ENCODE assay signal across 21 cellular contexts in genomic region chr1:155813672-155814071, GRCh38.
"Had no signal": no experiment of that assay in that cellular context is flagged by ENCODE, and none has a peak within 500 bp of the region (broad histone marks: within the 10 kb centered on the region; RNA-seq: fewer than 3 reads in every experiment).

No MANE protein-coding gene starts in this region.

- H3K36me3 ChIP-seq: colonic mucosa had no signal

- H3K4me1 Mint-ChIP-seq: brain had no signal

- H3K9me3 ChIP-seq: colonic mucosa, SK-N-SH, suprapubic skin had no signal

- H3K9me3 Mint-ChIP-seq: activated naive CD4-positive, alpha-beta T cell treated with anti-CD3 and anti-CD28 coated beads, Interleukin-2, amount 10 ng/mL, durations not matched to agents 7 days and 5 days; brain; T-cell; type B pancreatic cell had no signal

- ATAC-seq: activated CD4-positive, CD25-positive, alpha-beta regulatory T cell treated with anti-CD3 and anti-CD28 coated beads, Interleukin-2, amount 50 U/mL, for 24 hours; esophagus mucosa; left colon; right cardiac atrium; T-cell had no signal

- H3K27ac ChIP-seq: colonic mucosa, skin epidermis, suprapubic skin had no signal

- H3K27ac Mint-ChIP-seq: type B pancreatic cell had no signal

- H3K4me3 ChIP-seq: colonic mucosa, lung, skin epidermis, suprapubic skin had no signal

- DNase-seq: activated CD4-positive, alpha-beta T cell treated with anti-CD3 and anti-CD28 coated beads, Interleukin-2, amount 50 U/mL, for 4 hours; activated CD8-positive, alpha-beta memory T cell treated with anti-CD3 and anti-CD28 coated beads, Interleukin-2, amount 50 U/mL, for 48 hours; activated naive CD4-positive, alpha-beta T cell treated with anti-CD3 and anti-CD28 coated beads, Interleukin-2, amount 10 ng/mL, durations not matched to agents 7 days and 5 days; central memory CD4-positive, alpha-beta T cell; colonic mucosa; left colon; posterior cingulate gyrus; right cardiac atrium; SK-N-SH; stimulated activated CD4-positive, alpha-beta T cell treated with anti-CD3 and anti-CD28 coated beads, Interleukin-15, amount 100 ng/mL, for 24 hours; stimulated activated CD4-positive, alpha-beta T cell treated with anti-CD3 and anti-CD28 coated beads, Interleukin-4, amount 100 ng/mL, for 1 hour; stimulated activated naive CD4-positive, alpha-beta T cell treated with Interleukin-2 at 50 U/mL for 16 hours; T-cell; T1000 had no signal

- H3K4me3 Mint-ChIP-seq: activated naive CD4-positive, alpha-beta T cell treated with anti-CD3 and anti-CD28 coated beads, Interleukin-2, amount 10 ng/mL, durations not matched to agents 7 days and 5 days; brain; T-cell; type B pancreatic cell had no signal

- H3K4me1 ChIP-seq: colonic mucosa, suprapubic skin had no signal

- H3K27me3 Mint-ChIP-seq: activated naive CD4-positive, alpha-beta T cell treated with anti-CD3 and anti-CD28 coated beads, Interleukin-2, amount 10 ng/mL, durations not matched to agents 7 days and 5 days; brain; T-cell; type B pancreatic cell had no signal

- H3K27me3 ChIP-seq: colonic mucosa, suprapubic skin had no signal
